In genomic region chr1:183366116-183366515, GRCh38 we compare ENCODE assay signal across 32 cellular contexts. TPM values are rescaled to one million over a fixed set of nuclear protein-coding genes. Genes with fewer than 3 reads are reported as not detected.
"Had no signal": no experiment of that assay in that cellular context is flagged by ENCODE, and none has a peak within 500 bp of the region (broad histone marks: within the 10 kb centered on the region; RNA-seq: fewer than 3 reads in every experiment).

No MANE protein-coding gene starts in this region.

- ATAC-seq: activated naive CD4-positive, alpha-beta T cell treated with anti-CD3 and anti-CD28 coated beads, Interleukin-2, amount 50 U/mL, for 72 hours; activated naive CD8-positive, alpha-beta T cell treated with anti-CD3 and anti-CD28 coated beads, Interleukin-2, amount 50 U/mL, for 24 hours; activated T-cell treated with anti-CD3 and anti-CD28 coated beads, Interleukin-2, amount 50 U/mL, for 4 hours; activated T-cell treated with anti-CD3 and anti-CD28 coated beads, Interleukin-2, amount 50 U/mL, for 72 hours; activated T-helper 17 cell treated with anti-CD3 and anti-CD28 coated beads, Interleukin-2, amount 50 U/mL, for 72 hours; body of pancreas had no signal

- H3K36me3 ChIP-seq: adrenal gland, ascending aorta, brain microvascular endothelial cell, breast epithelium, cardiac muscle cell had no signal

- H3K4me1 ChIP-seq: adrenal gland, ascending aorta, body of pancreas, breast epithelium had no signal

- H3K27me3 ChIP-seq: adrenal gland, ascending aorta, body of pancreas, brain microvascular endothelial cell, breast epithelium, cardiac muscle cell had no signal

- DNase-seq: activated effector memory CD4-positive, alpha-beta T cell treated with anti-CD3 and anti-CD28 coated beads, Interleukin-2, amount 50 U/mL, for 16 hours; activated effector memory CD4-positive, alpha-beta T cell treated with Interleukin-2 at 50 U/mL for 16 hours; activated gamma-delta T cell; activated gamma-delta T cell treated with Interleukin-2 at 50 U/mL for 16 hours; activated naive CD4-positive, alpha-beta T cell; activated naive CD4-positive, alpha-beta T cell treated with anti-CD3 and anti-CD28 coated beads for 36 hours; activated naive CD4-positive, alpha-beta T cell treated with anti-CD3 and anti-CD28 coated beads, Interleukin-2, amount 10 ng/mL, durations not matched to agents 7 days and 5 days; activated naive CD4-positive, alpha-beta T cell treated with anti-CD3 and anti-CD28 coated beads, Interleukin-2, amount 50 U/mL, for 16 hours; activated naive CD4-positive, alpha-beta T cell treated with Interleukin-2 at 50 U/mL for 16 hours; activated naive CD8-positive, alpha-beta T cell treated with anti-CD3 and anti-CD28 coated beads for 36 hours; activated naive CD8-positive, alpha-beta T cell treated with anti-CD3 and anti-CD28 coated beads, Interleukin-2, amount 10 ng/mL, durations not matched to agents 7 days and 5 days; activated naive CD8-positive, alpha-beta T cell treated with anti-CD3 and anti-CD28 coated beads, Interleukin-2, amount 50 U/mL, for 24 hours; activated T-cell treated with anti-CD3 and anti-CD28 coated beads for 4 hours; activated T-cell treated with anti-CD3 and anti-CD28 coated beads, Interleukin-2, amount 50 U/mL, for 1 hour; activated T-cell treated with anti-CD3 and anti-CD28 coated beads, Interleukin-2, amount 50 U/mL, for 24 hours; activated T-cell treated with anti-CD3 and anti-CD28 coated beads, Interleukin-2, amount 50 U/mL, for 4 hours; activated T-cell treated with anti-CD3 and anti-CD28 coated beads, Interleukin-2, amount 50 U/mL, for 48 hours; activated T-cell treated with anti-CD3 and anti-CD28 coated beads, Interleukin-2, amount 50 U/mL, for 72 hours; adrenal gland; amniotic stem cell; aorta; body of pancreas; brain microvascular endothelial cell; central memory CD4-positive, alpha-beta T cell; cerebellar nuclear complex had no signal

- H3K4me3 ChIP-seq: adrenal gland, ascending aorta, body of pancreas, breast epithelium, cardiac muscle cell had no signal

- H3K27ac ChIP-seq: adrenal gland, ascending aorta, body of pancreas, brain microvascular endothelial cell, breast epithelium, cardiac muscle cell had no signal

- H3K9me3 ChIP-seq: adrenal gland, ascending aorta, body of pancreas, breast epithelium had no signal

RNA-seq across cellular contexts. Expression of gene NMNAT2, which starts 52.1 kb away (rescaled TPM):
- total RNA-seq: activated naive CD4-positive, alpha-beta T cell treated with anti-CD3 and anti-CD28 coated beads for 36 hours; activated naive CD4-positive, alpha-beta T cell treated with anti-CD3 and anti-CD28 coated beads, Interleukin-2, amount 50 U/mL, for 72 hours; activated naive CD8-positive, alpha-beta T cell treated with anti-CD3 and anti-CD28 coated beads for 36 hours; activated naive CD8-positive, alpha-beta T cell treated with anti-CD3 and anti-CD28 coated beads, Interleukin-2, amount 10 ng/mL, durations not matched to agents 7 days and 5 days; activated T-cell treated with anti-CD3 and anti-CD28 coated beads, Interleukin-2, amount 50 U/mL, for 4 hours; activated T-cell treated with anti-CD3 and anti-CD28 coated beads, Interleukin-2, amount 50 U/mL, for 72 hours; activated T-helper 1 cell treated with anti-CD3 and anti-CD28 coated beads, Interleukin-12 subunit alpha, Interleukin-12 subunit beta, Interleukin-2, Interleukin-4 antibody, amounts not matched to agents 30 ng/mL and 10 ng/mL and 1 ng/mL, durations not matched to agents 14 hours and 24 hours and 36 hours; activated T-helper 17 cell treated with anti-CD3 and anti-CD28 coated beads, Interleukin-2, amount 50 U/mL, for 72 hours; activated T-helper 2 cell treated with anti-CD3 and anti-CD28 coated beads, Interferon-gamma antibody, Interleukin-2, Interleukin-4, amounts not matched to agents 10 μg/mL and 5 μg/mL and 100 μg/mL, durations not matched to agents 14 hours and 24 hours and 36 hours had no signal
- polyA plus RNA-seq: cardiac muscle cell had no signal
